In genomic region chr12:120235369-120236123, GRCh38 we compare ENCODE assay signal across 8 cellular contexts. TPM values are rescaled to one million over a fixed set of nuclear protein-coding genes. Genes with fewer than 3 reads are reported as not detected.
DNase-seq lines count a peak whose midpoint lies in the region; ATAC-seq and TF ChIP-seq lines count a peak whose summit lies in the region.

No MANE protein-coding gene starts in this region.

- TF ChIP-seq EP300 in esophagus muscularis mucosa (IDR thresholded peaks at IDR 0.05) = no peak

- intact Hi-C loops in esophagus muscularis mucosa (cut with DNase I) = no loop called here

- TF ChIP-seq CTCF in Peyer's patch (IDR thresholded peaks at IDR 0.05) = no peak
- TF ChIP-seq CTCF in esophagus muscularis mucosa (IDR thresholded peaks at IDR 0.05) = no peak
- TF ChIP-seq CTCF in neutrophil (IDR thresholded peaks at IDR 0.05) = no peak

- no peaks in the 10 kb centered on the region for H3K36me3 ChIP-seq in Peyer's patch
- no peaks in the 10 kb centered on the region for H3K36me3 ChIP-seq in esophagus muscularis mucosa
- peaks cover 5% of the 10 kb centered on the region for H3K36me3 ChIP-seq in neutrophil

- in situ Hi-C loops in Caki2 (cut with HindIII; ENCODE audit: low pct_unique_long_range_greater_than_20kb, low sequenced_read_pairs) = no loop called here

- DNase-seq in Caki2 (ENCODE audit: low read depth) (peak; percentile 34), Peyer's patch (no peak), esophagus muscularis mucosa (ENCODE audit: extremely low spot score) (no peak), inferior parietal cortex (ENCODE audit: extremely low spot score) (no peak)
- DNase-seq in activated CD8-positive, alpha-beta memory T cell treated with anti-CD3 and anti-CD28 coated beads, Interleukin-2, amount 50 U/mL, for 4 hours = no peak
- DNase-seq in activated effector memory CD4-positive, alpha-beta T cell treated with Interleukin-2 at 50 U/mL for 16 hours = no peak

- no peaks in the 10 kb centered on the region for H3K27me3 ChIP-seq in Peyer's patch
- no peaks in the 10 kb centered on the region for H3K27me3 ChIP-seq in esophagus muscularis mucosa
- no peaks in the 10 kb centered on the region for H3K27me3 ChIP-seq in neutrophil

- 66% methylated on average over 11 of the region's 15 CpGs for WGBS in esophagus muscularis mucosa

- no peaks in the 10 kb centered on the region for H3K9me3 ChIP-seq in Peyer's patch
- H3K9me3 ChIP-seq in esophagus muscularis mucosa = no peaks in the 10 kb centered on the region
- no peaks in the 10 kb centered on the region for H3K9me3 ChIP-seq in neutrophil

- H3K4me1 ChIP-seq in Peyer's patch = peaks cover 5 to 98% (median 13%) of the 10 kb centered on the region in 4 donors
- peaks cover 100% of the 10 kb centered on the region in 4 donors for H3K4me1 ChIP-seq in esophagus muscularis mucosa
- peaks cover 99 to 100% of the 10 kb centered on the region in 2 experiments for H3K4me1 ChIP-seq in neutrophil (ENCODE audit: control insufficient read depth in 1 of 2, insufficient read depth in 1 of 2, low read depth in 1 of 2, low read length in 1 of 2)

- no peak for ATAC-seq in GM18502 (IDR thresholded peaks at IDR 0.05; ENCODE audit: poor library complexity, unreplicated experiment)

- peak overlapping the region; percentile 59 to 86 (median 75) for H3K27ac ChIP-seq in Peyer's patch
- peak overlapping the region; percentile 86 to 95 (median 91) for H3K27ac ChIP-seq in esophagus muscularis mucosa (replicated peaks in 1 of 4)
- H3K27ac ChIP-seq in neutrophil = peak overlapping the region; percentile 98

- TF ChIP-seq POLR2A in Peyer's patch (IDR thresholded peaks at IDR 0.05) (no peak), esophagus muscularis mucosa (IDR thresholded peaks at IDR 0.05; ENCODE audit: low read depth) (no peak)

- H3K4me3 ChIP-seq in Peyer's patch = no peak overlapping the region
- H3K4me3 ChIP-seq in esophagus muscularis mucosa = peak overlapping the region; percentile 13 to 38 (median 18)
- peak overlapping the region; percentile 65 to 68 for H3K4me3 ChIP-seq in neutrophil (ENCODE audit: low read depth in 1 of 2, low read length in 1 of 2)

RNA-seq across cellular contexts. Expression of gene PXN, which starts 30.0 kb away (rescaled TPM):
- 8.2 and 28.8 TPM in 2 replicates for total RNA-seq in Caki2 (2014; rRNA removed; shearing (Covaris generic); ENCODE audit: low replicate concordance)
- total RNA-seq in Peyer's patch (100 to 1,000 TPM; 138 to 204 (median 177) TPM), esophagus muscularis mucosa (10 to 100 TPM; 51.9 to 89.4 (median 71.9) TPM)

RNA-seq across cellular contexts. Expression of gene RPLP0, which starts 34.6 kb away (rescaled TPM):
- 5,858 and 6,047 TPM in 2 replicates for total RNA-seq in Caki2 (2014; rRNA removed; shearing (Covaris generic); ENCODE audit: low replicate concordance)
- total RNA-seq in Peyer's patch = 1,000 to 10,000 TPM; 1,101 to 2,555 (median 1,343) TPM
- total RNA-seq in esophagus muscularis mucosa = 1,000 to 10,000 TPM; 2,092 to 2,985 (median 2,271) TPM

RNA-seq across cellular contexts. Expression of gene GCN1, which starts 41.0 kb away (rescaled TPM):
- 44.3 and 51.5 TPM in 2 replicates for total RNA-seq in Caki2 (2014; rRNA removed; shearing (Covaris generic); ENCODE audit: low replicate concordance)
- total RNA-seq in Peyer's patch = 100 to 1,000 TPM in 3 of 4 donors, 10 to 100 TPM in 1; 64.1 to 171 (median 126) TPM
- total RNA-seq in esophagus muscularis mucosa = 10 to 100 TPM; 38.6 to 94.6 (median 49.3) TPM

RNA-seq across cellular contexts. Expression of gene RNU4-2, which starts 56.2 kb away (rescaled TPM):
- not detected in 2 replicates for total RNA-seq in Caki2 (2014; rRNA removed; shearing (Covaris generic); ENCODE audit: low replicate concordance)
- under 1 TPM; under 0.01 TPM for total RNA-seq in Peyer's patch
- total RNA-seq in esophagus muscularis mucosa = under 1 TPM in 2 of 4 donors, not detected in 2; under 0.01 TPM

RNA-seq across cellular contexts. Expression of gene RNU4-1, which starts 57.5 kb away (rescaled TPM):
- total RNA-seq in Caki2 (2014; rRNA removed; shearing (Covaris generic); ENCODE audit: low replicate concordance) = not detected in 2 replicates
- total RNA-seq in Peyer's patch (under 1 TPM; under 0.01 TPM), esophagus muscularis mucosa (under 1 TPM in 2 of 4 donors, not detected in 2; under 0.01 TPM)

Comparison
In these comparisons a context has a peak if more than half of its experiments do, and no peak if none do; other contexts are left out.
1. H3K4me3 ChIP-seq: peak in esophagus muscularis mucosa (4 of 4) and neutrophil (2 of 2); none in Peyer's patch (0 of 4).
2. Peak in every context shown above with its lines, with median percentiles within 50 percentile points of each other: H3K27ac ChIP-seq.